ENCODE assay signal across 1 cellular context in the genomic region with DNA sequence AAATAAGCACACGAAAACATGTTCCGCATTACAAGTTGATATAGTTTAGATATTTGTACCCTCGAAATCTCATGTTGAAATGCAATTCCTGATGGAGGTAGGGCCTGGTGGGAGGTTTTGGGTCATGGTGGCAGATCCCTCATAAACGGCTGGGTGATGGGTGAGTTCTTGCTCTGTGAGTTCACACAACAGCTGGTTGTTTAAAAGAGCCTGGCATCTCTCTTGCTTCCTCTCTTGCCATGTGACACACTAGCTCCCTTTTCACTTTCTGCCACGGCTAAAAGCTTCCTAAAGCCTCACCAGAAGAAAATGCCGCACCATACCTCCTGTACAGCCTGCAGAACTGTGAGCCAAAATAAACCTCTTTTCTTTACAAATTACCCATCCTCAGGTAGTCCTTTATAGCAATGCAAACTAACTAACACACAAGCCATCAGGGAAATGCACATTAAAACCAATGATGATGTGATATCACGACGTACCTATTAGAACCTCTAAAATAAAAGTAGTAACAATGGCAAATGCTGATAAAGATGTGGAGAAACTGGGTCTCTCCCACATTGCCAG.
TF ChIP-seq lines count a peak whose summit lies in the region.

No MANE protein-coding gene starts in this region.

TF ChIP-seq in K562, 482 proteins besides CTCF, POLR2A, EP300 and RAD21 (continued from another document):
- peak; percentile 95 for TF ChIP-seq ZNF766 (CRISPR knock-in tag; conservative IDR thresholded peaks at IDR 0.05)
- peak; percentile 35 for TF ChIP-seq RBM25 (IDR thresholded peaks at IDR 0.05; ENCODE audit: low read depth, low read length, severe bottlenecking)
